ENCODE assay signal across 1 cellular context in genomic region chr18:2655153-2655953, GRCh38.
TF ChIP-seq lines count a peak whose summit lies in the region.

TSS of gene SMCHD1 (plus strand) at chr18:2655726. CDS start at chr18:2656076, 350 bp downstream.

TF ChIP-seq in HEK293, 187 proteins besides CTCF, POLR2A, EP300 and RAD21 (continued from another document and continues in another):
- TF ChIP-seq, protein P1, sequence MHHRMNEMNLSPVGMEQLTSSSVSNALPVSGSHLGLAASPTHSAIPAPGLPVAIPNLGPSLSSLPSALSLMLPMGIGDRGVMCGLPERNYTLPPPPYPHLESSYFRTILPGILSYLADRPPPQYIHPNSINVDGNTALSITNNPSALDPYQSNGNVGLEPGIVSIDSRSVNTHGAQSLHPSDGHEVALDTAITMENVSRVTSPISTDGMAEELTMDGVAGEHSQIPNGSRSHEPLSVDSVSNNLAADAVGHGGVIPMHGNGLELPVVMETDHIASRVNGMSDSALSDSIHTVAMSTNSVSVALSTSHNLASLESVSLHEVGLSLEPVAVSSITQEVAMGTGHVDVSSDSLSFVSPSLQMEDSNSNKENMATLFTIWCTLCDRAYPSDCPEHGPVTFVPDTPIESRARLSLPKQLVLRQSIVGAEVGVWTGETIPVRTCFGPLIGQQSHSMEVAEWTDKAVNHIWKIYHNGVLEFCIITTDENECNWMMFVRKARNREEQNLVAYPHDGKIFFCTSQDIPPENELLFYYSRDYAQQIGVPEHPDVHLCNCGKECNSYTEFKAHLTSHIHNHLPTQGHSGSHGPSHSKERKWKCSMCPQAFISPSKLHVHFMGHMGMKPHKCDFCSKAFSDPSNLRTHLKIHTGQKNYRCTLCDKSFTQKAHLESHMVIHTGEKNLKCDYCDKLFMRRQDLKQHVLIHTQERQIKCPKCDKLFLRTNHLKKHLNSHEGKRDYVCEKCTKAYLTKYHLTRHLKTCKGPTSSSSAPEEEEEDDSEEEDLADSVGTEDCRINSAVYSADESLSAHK (tag by site-specific recombination; IDR thresholded peaks at IDR 0.05), result no peak; the same call in 1 of the 2 replicates
- peak; percentile 9; the same call in 1 of the 2 replicates for TF ChIP-seq ZFHX2 (tag by site-specific recombination; conservative IDR thresholded peaks at IDR 0.05)
- TF ChIP-seq, protein P2, sequence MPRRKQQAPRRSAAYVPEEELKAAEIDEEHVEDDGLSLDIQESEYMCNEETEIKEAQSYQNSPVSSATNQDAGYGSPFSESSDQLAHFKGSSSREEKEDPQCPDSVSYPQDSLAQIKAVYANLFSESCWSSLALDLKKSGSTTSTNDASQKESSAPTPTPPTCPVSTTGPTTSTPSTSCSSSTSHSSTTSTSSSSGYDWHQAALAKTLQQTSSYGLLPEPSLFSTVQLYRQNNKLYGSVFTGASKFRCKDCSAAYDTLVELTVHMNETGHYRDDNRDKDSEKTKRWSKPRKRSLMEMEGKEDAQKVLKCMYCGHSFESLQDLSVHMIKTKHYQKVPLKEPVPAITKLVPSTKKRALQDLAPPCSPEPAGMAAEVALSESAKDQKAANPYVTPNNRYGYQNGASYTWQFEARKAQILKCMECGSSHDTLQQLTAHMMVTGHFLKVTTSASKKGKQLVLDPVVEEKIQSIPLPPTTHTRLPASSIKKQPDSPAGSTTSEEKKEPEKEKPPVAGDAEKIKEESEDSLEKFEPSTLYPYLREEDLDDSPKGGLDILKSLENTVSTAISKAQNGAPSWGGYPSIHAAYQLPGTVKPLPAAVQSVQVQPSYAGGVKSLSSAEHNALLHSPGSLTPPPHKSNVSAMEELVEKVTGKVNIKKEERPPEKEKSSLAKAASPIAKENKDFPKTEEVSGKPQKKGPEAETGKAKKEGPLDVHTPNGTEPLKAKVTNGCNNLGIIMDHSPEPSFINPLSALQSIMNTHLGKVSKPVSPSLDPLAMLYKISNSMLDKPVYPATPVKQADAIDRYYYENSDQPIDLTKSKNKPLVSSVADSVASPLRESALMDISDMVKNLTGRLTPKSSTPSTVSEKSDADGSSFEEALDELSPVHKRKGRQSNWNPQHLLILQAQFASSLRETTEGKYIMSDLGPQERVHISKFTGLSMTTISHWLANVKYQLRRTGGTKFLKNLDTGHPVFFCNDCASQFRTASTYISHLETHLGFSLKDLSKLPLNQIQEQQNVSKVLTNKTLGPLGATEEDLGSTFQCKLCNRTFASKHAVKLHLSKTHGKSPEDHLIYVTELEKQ (tag by site-specific recombination; IDR thresholded peaks at IDR 0.05; ENCODE audit: borderline replicate concordance), result no peak
- TF ChIP-seq ZNF155 (tag by site-specific recombination; IDR thresholded peaks at IDR 0.05), result no peak
- no peak for TF ChIP-seq AEBP2 (tag by site-specific recombination; IDR thresholded peaks at IDR 0.05; ENCODE audit: borderline replicate concordance)
- peak; percentile 98 for TF ChIP-seq ZBTB21 (tag by site-specific recombination; IDR thresholded peaks at IDR 0.05)
- TF ChIP-seq, protein P3, sequence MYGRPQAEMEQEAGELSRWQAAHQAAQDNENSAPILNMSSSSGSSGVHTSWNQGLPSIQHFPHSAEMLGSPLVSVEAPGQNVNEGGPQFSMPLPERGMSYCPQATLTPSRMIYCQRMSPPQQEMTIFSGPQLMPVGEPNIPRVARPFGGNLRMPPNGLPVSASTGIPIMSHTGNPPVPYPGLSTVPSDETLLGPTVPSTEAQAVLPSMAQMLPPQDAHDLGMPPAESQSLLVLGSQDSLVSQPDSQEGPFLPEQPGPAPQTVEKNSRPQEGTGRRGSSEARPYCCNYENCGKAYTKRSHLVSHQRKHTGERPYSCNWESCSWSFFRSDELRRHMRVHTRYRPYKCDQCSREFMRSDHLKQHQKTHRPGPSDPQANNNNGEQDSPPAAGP (tag by site-specific recombination; IDR thresholded peaks at IDR 0.05), result peak; percentile 42; the same call in 1 of the 2 replicates
- no peak for TF ChIP-seq MZF1 (tag by site-specific recombination; IDR thresholded peaks at IDR 0.05; ENCODE audit: borderline replicate concordance)
- TF ChIP-seq ZEB2 (tag by site-specific recombination; IDR thresholded peaks at IDR 0.05), result peak; percentile 59
- TF ChIP-seq ZNF76 (tag by site-specific recombination; IDR thresholded peaks at IDR 0.05; ENCODE audit: borderline replicate concordance, low read depth), result peak; percentile 33; the same call in 1 of the 2 replicates
- TF ChIP-seq IKZF3 (tag by site-specific recombination; IDR thresholded peaks at IDR 0.05), result no peak
- TF ChIP-seq, protein P4, sequence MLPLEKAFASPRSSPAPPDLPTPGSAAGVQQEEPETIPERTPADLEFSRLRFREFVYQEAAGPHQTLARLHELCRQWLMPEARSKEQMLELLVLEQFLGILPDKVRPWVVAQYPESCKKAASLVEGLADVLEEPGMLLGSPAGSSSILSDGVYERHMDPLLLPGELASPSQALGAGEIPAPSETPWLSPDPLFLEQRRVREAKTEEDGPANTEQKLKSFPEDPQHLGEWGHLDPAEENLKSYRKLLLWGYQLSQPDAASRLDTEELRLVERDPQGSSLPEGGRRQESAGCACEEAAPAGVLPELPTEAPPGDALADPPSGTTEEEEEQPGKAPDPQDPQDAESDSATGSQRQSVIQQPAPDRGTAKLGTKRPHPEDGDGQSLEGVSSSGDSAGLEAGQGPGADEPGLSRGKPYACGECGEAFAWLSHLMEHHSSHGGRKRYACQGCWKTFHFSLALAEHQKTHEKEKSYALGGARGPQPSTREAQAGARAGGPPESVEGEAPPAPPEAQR (tag by site-specific recombination; IDR thresholded peaks at IDR 0.05), result no peak
- TF ChIP-seq ZNF423 (tag by site-specific recombination; IDR thresholded peaks at IDR 0.05), result peak; percentile 45; the same call in 1 of the 2 replicates
- 0 out of 2 replicates have a peak, but pooled peaks have one; percentile 25 for TF ChIP-seq KLF7 (tag by site-specific recombination; IDR thresholded peaks at IDR 0.05; ENCODE audit: borderline replicate concordance)
- no peak for TF ChIP-seq ZNF548 (tag by site-specific recombination; IDR thresholded peaks at IDR 0.05)
- TF ChIP-seq ZNF501 (tag by site-specific recombination; IDR thresholded peaks at IDR 0.05), result peak; percentile 94
- TF ChIP-seq ZIC2 (tag by site-specific recombination; IDR thresholded peaks at IDR 0.05), result peak; percentile 61
- TF ChIP-seq, protein P5, sequence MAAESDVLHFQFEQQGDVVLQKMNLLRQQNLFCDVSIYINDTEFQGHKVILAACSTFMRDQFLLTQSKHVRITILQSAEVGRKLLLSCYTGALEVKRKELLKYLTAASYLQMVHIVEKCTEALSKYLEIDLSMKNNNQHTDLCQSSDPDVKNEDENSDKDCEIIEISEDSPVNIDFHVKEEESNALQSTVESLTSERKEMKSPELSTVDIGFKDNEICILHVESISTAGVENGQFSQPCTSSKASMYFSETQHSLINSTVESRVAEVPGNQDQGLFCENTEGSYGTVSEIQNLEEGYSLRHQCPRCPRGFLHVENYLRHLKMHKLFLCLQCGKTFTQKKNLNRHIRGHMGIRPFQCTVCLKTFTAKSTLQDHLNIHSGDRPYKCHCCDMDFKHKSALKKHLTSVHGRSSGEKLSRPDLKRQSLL (tag by site-specific recombination; IDR thresholded peaks at IDR 0.05), result no peak
- TF ChIP-seq ZNF777 (tag by site-specific recombination; IDR thresholded peaks at IDR 0.05; ENCODE audit: borderline replicate concordance), result no peak; the same call in 1 of the 2 replicates
- no peak for TF ChIP-seq ZNF112 (tag by site-specific recombination; IDR thresholded peaks at IDR 0.05)
- TF ChIP-seq PBX3 (CRISPR knock-in tag; IDR thresholded peaks at IDR 0.05), result no peak; the same call in 1 of the 2 replicates
- TF ChIP-seq ZBTB48 (tag by site-specific recombination; IDR thresholded peaks at IDR 0.05), result peak; percentile 41; the same call in 1 of the 2 replicates
- no peak for TF ChIP-seq ZNF132 (tag by site-specific recombination; IDR thresholded peaks at IDR 0.05; ENCODE audit: borderline replicate concordance)
- TF ChIP-seq ZNF596 (tag by site-specific recombination; IDR thresholded peaks at IDR 0.05), result peak; percentile 21; the same call in 1 of the 2 replicates
- TF ChIP-seq ZSCAN5A (tag by site-specific recombination; IDR thresholded peaks at IDR 0.05), result no peak
- peak; percentile 89; the same call in 1 of the 2 replicates for TF ChIP-seq ZXDB (tag by site-specific recombination; IDR thresholded peaks at IDR 0.05)
- no peak for TF ChIP-seq ZNF174 (tag by site-specific recombination; IDR thresholded peaks at IDR 0.05)
- TF ChIP-seq ZNF274 (IDR thresholded peaks at IDR 0.05; ENCODE audit: low read length), result no peak
- TF ChIP-seq ZNF274 (tag by site-specific recombination; IDR thresholded peaks at IDR 0.05; ENCODE audit: borderline replicate concordance), result no peak
- no peak for TF ChIP-seq TRIM28 (IDR thresholded peaks at IDR 0.05; ENCODE audit: borderline replicate concordance, low read length)
- no peak for TF ChIP-seq ZNF140 (tag by site-specific recombination; IDR thresholded peaks at IDR 0.05)
- no peak for TF ChIP-seq ZNF560 (tag by site-specific recombination; IDR thresholded peaks at IDR 0.05; ENCODE audit: borderline replicate concordance)
- TF ChIP-seq, protein P6, sequence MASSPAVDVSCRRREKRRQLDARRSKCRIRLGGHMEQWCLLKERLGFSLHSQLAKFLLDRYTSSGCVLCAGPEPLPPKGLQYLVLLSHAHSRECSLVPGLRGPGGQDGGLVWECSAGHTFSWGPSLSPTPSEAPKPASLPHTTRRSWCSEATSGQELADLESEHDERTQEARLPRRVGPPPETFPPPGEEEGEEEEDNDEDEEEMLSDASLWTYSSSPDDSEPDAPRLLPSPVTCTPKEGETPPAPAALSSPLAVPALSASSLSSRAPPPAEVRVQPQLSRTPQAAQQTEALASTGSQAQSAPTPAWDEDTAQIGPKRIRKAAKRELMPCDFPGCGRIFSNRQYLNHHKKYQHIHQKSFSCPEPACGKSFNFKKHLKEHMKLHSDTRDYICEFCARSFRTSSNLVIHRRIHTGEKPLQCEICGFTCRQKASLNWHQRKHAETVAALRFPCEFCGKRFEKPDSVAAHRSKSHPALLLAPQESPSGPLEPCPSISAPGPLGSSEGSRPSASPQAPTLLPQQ (tag by site-specific recombination; IDR thresholded peaks at IDR 0.05), result peak; percentile 78
- peak; percentile 92 for TF ChIP-seq ZFP37 (tag by site-specific recombination; IDR thresholded peaks at IDR 0.05)
- TF ChIP-seq, protein P7, sequence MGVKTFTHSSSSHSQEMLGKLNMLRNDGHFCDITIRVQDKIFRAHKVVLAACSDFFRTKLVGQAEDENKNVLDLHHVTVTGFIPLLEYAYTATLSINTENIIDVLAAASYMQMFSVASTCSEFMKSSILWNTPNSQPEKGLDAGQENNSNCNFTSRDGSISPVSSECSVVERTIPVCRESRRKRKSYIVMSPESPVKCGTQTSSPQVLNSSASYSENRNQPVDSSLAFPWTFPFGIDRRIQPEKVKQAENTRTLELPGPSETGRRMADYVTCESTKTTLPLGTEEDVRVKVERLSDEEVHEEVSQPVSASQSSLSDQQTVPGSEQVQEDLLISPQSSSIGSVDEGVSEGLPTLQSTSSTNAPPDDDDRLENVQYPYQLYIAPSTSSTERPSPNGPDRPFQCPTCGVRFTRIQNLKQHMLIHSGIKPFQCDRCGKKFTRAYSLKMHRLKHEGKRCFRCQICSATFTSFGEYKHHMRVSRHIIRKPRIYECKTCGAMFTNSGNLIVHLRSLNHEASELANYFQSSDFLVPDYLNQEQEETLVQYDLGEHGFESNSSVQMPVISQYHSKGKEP (tag by site-specific recombination; IDR thresholded peaks at IDR 0.05), result no peak
- TF ChIP-seq ZNF37A (tag by site-specific recombination; IDR thresholded peaks at IDR 0.05), result no peak
- TF ChIP-seq, protein P8, sequence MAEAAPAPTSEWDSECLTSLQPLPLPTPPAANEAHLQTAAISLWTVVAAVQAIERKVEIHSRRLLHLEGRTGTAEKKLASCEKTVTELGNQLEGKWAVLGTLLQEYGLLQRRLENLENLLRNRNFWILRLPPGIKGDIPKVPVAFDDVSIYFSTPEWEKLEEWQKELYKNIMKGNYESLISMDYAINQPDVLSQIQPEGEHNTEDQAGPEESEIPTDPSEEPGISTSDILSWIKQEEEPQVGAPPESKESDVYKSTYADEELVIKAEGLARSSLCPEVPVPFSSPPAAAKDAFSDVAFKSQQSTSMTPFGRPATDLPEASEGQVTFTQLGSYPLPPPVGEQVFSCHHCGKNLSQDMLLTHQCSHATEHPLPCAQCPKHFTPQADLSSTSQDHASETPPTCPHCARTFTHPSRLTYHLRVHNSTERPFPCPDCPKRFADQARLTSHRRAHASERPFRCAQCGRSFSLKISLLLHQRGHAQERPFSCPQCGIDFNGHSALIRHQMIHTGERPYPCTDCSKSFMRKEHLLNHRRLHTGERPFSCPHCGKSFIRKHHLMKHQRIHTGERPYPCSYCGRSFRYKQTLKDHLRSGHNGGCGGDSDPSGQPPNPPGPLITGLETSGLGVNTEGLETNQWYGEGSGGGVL (tag by site-specific recombination; IDR thresholded peaks at IDR 0.05), result 0 out of 2 replicates have a peak, but pooled peaks have one; percentile 15
